8 cellular contexts compared by ENCODE assay signal in the genomic region with DNA sequence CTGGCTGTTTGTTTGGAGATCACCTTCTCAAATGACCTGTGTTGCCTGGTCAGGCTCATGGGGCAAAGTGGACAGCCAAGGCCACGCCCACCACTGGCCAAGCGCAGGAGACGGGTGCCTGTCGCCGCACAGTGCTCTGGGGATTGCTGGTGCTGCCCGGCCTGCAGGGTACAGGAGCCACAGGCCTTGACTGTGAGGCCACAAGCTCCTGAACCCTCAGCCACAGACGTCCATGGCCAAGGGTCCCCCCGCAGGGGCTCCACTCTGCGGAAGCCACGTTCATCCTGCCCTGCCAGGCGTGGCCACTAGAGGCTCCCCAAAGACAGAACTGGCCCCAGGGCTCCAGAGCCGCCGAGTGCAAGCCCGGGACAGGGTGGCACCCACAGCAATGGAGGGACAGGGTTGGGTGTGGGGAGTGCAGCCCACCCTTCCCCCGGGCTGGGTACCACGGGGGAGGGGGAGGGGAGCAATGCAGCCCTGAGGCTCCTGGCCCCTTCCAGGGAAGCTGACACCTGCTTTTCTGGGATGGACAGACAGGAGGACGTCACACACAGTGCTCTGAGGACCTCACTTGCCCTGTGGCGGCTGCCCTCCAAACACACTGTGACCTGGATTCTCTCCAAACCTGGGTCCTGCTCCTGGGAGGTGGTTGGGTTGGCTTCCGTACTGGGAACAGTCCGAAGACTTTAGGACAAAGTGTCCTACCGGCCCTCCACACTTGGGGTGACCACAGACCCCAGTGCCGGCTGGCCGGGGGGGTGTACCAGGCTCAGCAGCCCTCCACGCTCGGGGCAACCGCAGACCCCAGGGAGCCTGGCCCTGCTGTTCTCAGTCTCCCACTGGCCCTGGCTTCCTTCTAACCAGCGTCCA. TPM values are rescaled to one million over a fixed set of nuclear protein-coding genes. Genes with fewer than 3 reads are reported as not detected.
DNase-seq lines count a peak whose midpoint lies in the region; ATAC-seq and TF ChIP-seq lines count a peak whose summit lies in the region.

No MANE protein-coding gene starts in this region.

- ATAC-seq in GM21423 (IDR thresholded peaks at IDR 0.05; ENCODE audit: unreplicated experiment) (peak; percentile 66), SK-N-SH treated with all-trans-retinoic acid at 6 μM for 48 hours (peak; percentile 87), heart left ventricle (peak; percentile 52 to 85 (median 73)), psoas muscle (peak; percentile 77 to 86 (median 80)), HG03469 (IDR thresholded peaks at IDR 0.05; ENCODE audit: unreplicated experiment) (no peak)

- WGBS in heart left ventricle, 4 donors = 19 to 34% (median 27%) methylated on average over 7 to 27 of the region's 27 CpGs
- WGBS in psoas muscle, 3 donors = 9 to 10% (median 9%) methylated on average over 25 to 27 of the region's 27 CpGs

- peak overlapping the region; percentile 29 to 100 (median 99) for H3K27ac Mint-ChIP-seq in CD4-positive, alpha-beta memory T cell

- H3K4me1 Mint-ChIP-seq in CD4-positive, alpha-beta memory T cell = peaks cover 7 to 26% (median 13%) of the 10 kb centered on the region in 4 donors

- H3K27ac ChIP-seq in CD4-positive, alpha-beta memory T cell (ENCODE audit: low read depth, low read length) = peak overlapping the region; percentile 59
- H3K27ac ChIP-seq in heart left ventricle (peak overlapping the region in 7 of 12 donors; percentile 31 to 85 (median 73)), psoas muscle (no peak overlapping the region)

- H3K9ac ChIP-seq in adipocyte (ENCODE audit: low read length) = no peak overlapping the region

- intact Hi-C loops in CD4-positive, alpha-beta memory T cell (cut with micrococcal nuclease) = loop anchor here (2.0 to 10.0 kb wide), 3 partner anchors 21 to 333 kb away; partner anchors contain the start of genes NKD2 and TPPP
- intact Hi-C loops in heart left ventricle (cut with DNase I) (loop anchor here (2.0 to 10.0 kb wide), 9 partner anchors 21 to 233 kb away; partner anchors contain the start of gene TPPP (in 1 of the 10)), psoas muscle (cut with DNase I) (loop anchor here (2.0 kb wide), 1 partner anchor 231 kb away; no protein-coding TSS in a partner anchor)

- peak overlapping the region in 5 of 8 donors; percentile 79 to 92 (median 82) for H3K4me3 Mint-ChIP-seq in CD4-positive, alpha-beta memory T cell

- peaks cover 10% of the 10 kb centered on the region in 2 donors for H3K36me3 Mint-ChIP-seq in CD4-positive, alpha-beta memory T cell

- peak; percentile 86 to 97 (median 95) for TF ChIP-seq CTCF in heart left ventricle (IDR thresholded peaks at IDR 0.05)
- TF ChIP-seq CTCF in psoas muscle (IDR thresholded peaks at IDR 0.05) = peak; percentile 95

- H3K9me3 Mint-ChIP-seq in CD4-positive, alpha-beta memory T cell = peaks cover 0 to 2% (median 0%) of the 10 kb centered on the region in 8 donors

- CTCF ChIA-PET in CD4-positive, alpha-beta memory T cell (lab: Charles Lee; ENCODE audit: partially characterized antibody) = interaction anchor here (1.1 to 3.7 kb wide), 6 partner anchors 18 to 230 kb away, joined by 3 to 21 read pairs (median 6); no protein-coding TSS in a partner anchor

- H3K36me3 ChIP-seq in CD4-positive, alpha-beta memory T cell (ENCODE audit: insufficient read depth, low read length) = no peaks in the 10 kb centered on the region
- H3K36me3 ChIP-seq in adipocyte (ENCODE audit: control insufficient read depth, insufficient read depth, low read length, severe bottlenecking) (no peaks in the 10 kb centered on the region), heart left ventricle (peaks cover 0 to 7% (median 0%) of the 10 kb centered on the region in 9 donors), psoas muscle (ENCODE audit: insufficient read depth in 1 of 2, low read depth in 1 of 2) (no peaks in the 10 kb centered on the region)

- peak; percentile 73 to 80 (median 77) for DNase-seq in CD4-positive, alpha-beta memory T cell
- DNase-seq in M059J (ENCODE audit: low read depth) = peak; percentile 69
- peak; percentile 77 for DNase-seq in adipocyte (ENCODE audit: low read depth)
- peak; percentile 68 to 86 (median 80) for DNase-seq in heart left ventricle
- DNase-seq in psoas muscle = peak; percentile 79 to 89

- H3K4me1 ChIP-seq in CD4-positive, alpha-beta memory T cell (ENCODE audit: insufficient read depth, low read length) = peaks cover 29% of the 10 kb centered on the region
- H3K4me1 ChIP-seq in adipocyte (ENCODE audit: control insufficient read depth, insufficient read depth, low read length) = peaks cover 16% of the 10 kb centered on the region
- H3K4me1 ChIP-seq in heart left ventricle = peaks cover 12 to 56% (median 35%) of the 10 kb centered on the region in 12 donors
- H3K4me1 ChIP-seq in psoas muscle = peaks cover 36% of the 10 kb centered on the region

- POLR2A ChIA-PET in CD4-positive, alpha-beta memory T cell (lab: Charles Lee; ENCODE audit: partially characterized antibody) = no interaction called here

- H3K4me3 ChIP-seq in CD4-positive, alpha-beta memory T cell (ENCODE audit: low read length in 2 of 2) = peak overlapping the region in 1 of 2 donors; percentile 4
- H3K4me3 ChIP-seq in adipocyte (ENCODE audit: low read length) = peak overlapping the region; percentile 76
- peak overlapping the region in 6 of 12 donors; percentile 2 to 35 (median 20) for H3K4me3 ChIP-seq in heart left ventricle
- H3K4me3 ChIP-seq in psoas muscle = peak overlapping the region; percentile 16

- peaks cover 0 to 3% of the 10 kb centered on the region in 2 donors for H3K27me3 Mint-ChIP-seq in CD4-positive, alpha-beta memory T cell

- no peaks in the 10 kb centered on the region for H3K9me3 ChIP-seq in CD4-positive, alpha-beta memory T cell (ENCODE audit: control insufficient read depth in 1 of 2, low read length in 2 of 2)
- H3K9me3 ChIP-seq in adipocyte (ENCODE audit: control insufficient read depth, low read length) = no peaks in the 10 kb centered on the region
- H3K9me3 ChIP-seq in heart left ventricle = no peaks in the 10 kb centered on the region
- H3K9me3 ChIP-seq in psoas muscle = no peaks in the 10 kb centered on the region

- H3K27me3 ChIP-seq in CD4-positive, alpha-beta memory T cell (ENCODE audit: insufficient read depth, low read length) = no peaks in the 10 kb centered on the region
- H3K27me3 ChIP-seq in adipocyte (replicated peaks; ENCODE audit: control insufficient read depth, insufficient read depth, low read length) = peaks cover 37% of the 10 kb centered on the region
- peaks cover 0 to 5% (median 0%) of the 10 kb centered on the region in 9 donors for H3K27me3 ChIP-seq in heart left ventricle
- H3K27me3 ChIP-seq in psoas muscle (ENCODE audit: insufficient read depth in 3 of 3, low read length in 2 of 3) = no peaks in the 10 kb centered on the region

- no peak for TF ChIP-seq POLR2A in heart left ventricle (IDR thresholded peaks at IDR 0.05)

TF ChIP-seq in SK-N-SH treated with all-trans-retinoic acid at 6 μM for 48 hours, 23 proteins besides CTCF, POLR2A, EP300 and RAD21 (continues in another document):
- TF ChIP-seq CSDC2 (CRISPR knock-in tag; IDR thresholded peaks at IDR 0.05) (no peak), BACH2 (CRISPR knock-in tag; IDR thresholded peaks at IDR 0.05; ENCODE audit: borderline replicate concordance) (no peak), ZFP3 (CRISPR knock-in tag; IDR thresholded peaks at IDR 0.05) (no peak), ZNF70 (CRISPR knock-in tag; IDR thresholded peaks at IDR 0.05) (no peak), SNAI2 (CRISPR knock-in tag; IDR thresholded peaks at IDR 0.05) (no peak), POU6F1 (CRISPR knock-in tag; IDR thresholded peaks at IDR 0.05; ENCODE audit: borderline replicate concordance, low read depth) (no peak), OSR1 (CRISPR knock-in tag; IDR thresholded peaks at IDR 0.05) (no peak), GLIS3 (CRISPR knock-in tag; IDR thresholded peaks at IDR 0.05) (no peak)
- TF ChIP-seq, protein P1, sequence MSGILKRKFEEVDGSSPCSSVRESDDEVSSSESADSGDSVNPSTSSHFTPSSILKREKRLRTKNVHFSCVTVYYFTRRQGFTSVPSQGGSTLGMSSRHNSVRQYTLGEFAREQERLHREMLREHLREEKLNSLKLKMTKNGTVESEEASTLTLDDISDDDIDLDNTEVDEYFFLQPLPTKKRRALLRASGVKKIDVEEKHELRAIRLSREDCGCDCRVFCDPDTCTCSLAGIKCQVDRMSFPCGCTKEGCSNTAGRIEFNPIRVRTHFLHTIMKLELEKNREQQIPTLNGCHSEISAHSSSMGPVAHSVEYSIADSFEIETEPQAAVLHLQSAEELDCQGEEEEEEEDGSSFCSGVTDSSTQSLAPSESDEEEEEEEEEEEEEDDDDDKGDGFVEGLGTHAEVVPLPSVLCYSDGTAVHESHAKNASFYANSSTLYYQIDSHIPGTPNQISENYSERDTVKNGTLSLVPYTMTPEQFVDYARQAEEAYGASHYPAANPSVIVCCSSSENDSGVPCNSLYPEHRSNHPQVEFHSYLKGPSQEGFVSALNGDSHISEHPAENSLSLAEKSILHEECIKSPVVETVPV (CRISPR knock-in tag; IDR thresholded peaks at IDR 0.05) = no peak

RNA-seq across cellular contexts. Expression of gene TPPP, which starts 21.5 kb away (rescaled TPM):
- 1 to 10 TPM in 1 of 2 experiments, under 1 TPM in 1; 0.97 to 1.2 TPM for total RNA-seq in CD4-positive, alpha-beta memory T cell
- polyA plus RNA-seq in CD4-positive, alpha-beta memory T cell = 1 to 10 TPM in 1 of 2 donors, under 1 TPM in 1; 0.36 to 3.3 TPM
- 0.07 and 0.25 TPM in 2 replicates for total RNA-seq in M059J (2014; rRNA removed; shearing (Covaris generic))
- total RNA-seq in heart left ventricle (10 to 100 TPM in 8 of 9 donors, 1 to 10 TPM in 1; 7.5 to 31.2 (median 15.8) TPM), psoas muscle (10 to 100 TPM in 1 of 4 donors, 1 to 10 TPM in 3; 3.1 to 11.0 (median 5.3) TPM)
- polyA plus RNA-seq in heart left ventricle (10 to 100 TPM in 1 of 2 donors, 1 to 10 TPM in 1; 9.5 to 10.4 TPM), psoas muscle (1 to 10 TPM; 1.8 to 3.3 (median 2.0) TPM)

RNA-seq across cellular contexts. Expression of gene CEP72, which starts 59.6 kb away (rescaled TPM):
- total RNA-seq in CD4-positive, alpha-beta memory T cell = 10 to 100 TPM; 26.7 to 28.0 TPM
- polyA plus RNA-seq in CD4-positive, alpha-beta memory T cell = 1 to 10 TPM; 2.5 to 5.8 TPM
- total RNA-seq in M059J (2014; rRNA removed; shearing (Covaris generic)) = 3.7 and 6.1 TPM in 2 replicates
- 1 to 10 TPM in 7 of 9 donors, under 1 TPM in 2; 0.58 to 4.1 (median 1.5) TPM for total RNA-seq in heart left ventricle
- 1 to 10 TPM; 1.6 to 1.7 TPM for polyA plus RNA-seq in heart left ventricle
- total RNA-seq in psoas muscle = 1 to 10 TPM in 2 of 4 donors, under 1 TPM in 2; 0.48 to 2.4 (median 1.1) TPM
- polyA plus RNA-seq in psoas muscle = 1 to 10 TPM in 1 of 3 donors, under 1 TPM in 2; 0.43 to 1.5 (median 0.68) TPM
